ENCODE assay signal across 20 cellular contexts in genomic region chr1:112346802-112347350, GRCh38. TPM values are rescaled to one million over a fixed set of nuclear protein-coding genes. Genes with fewer than 3 reads are reported as not detected.
DNase-seq lines count a peak whose midpoint lies in the region; ATAC-seq and TF ChIP-seq lines count a peak whose summit lies in the region.
"Had no signal": no experiment of that assay in that cellular context is flagged by ENCODE, and none has a peak within 500 bp of the region (broad histone marks: within the 10 kb centered on the region; RNA-seq: fewer than 3 reads in every experiment).

No MANE protein-coding gene starts in this region.

- 0 out of 2 replicates have a peak, but pooled peaks cover 3% of the 10 kb centered on the region for H3K36me3 ChIP-seq in GM23338 (ENCODE audit: insufficient read depth)
- no peaks in the 10 kb centered on the region for H3K36me3 ChIP-seq in ectodermal cell (ENCODE audit: control insufficient read depth, insufficient read depth, low read length)
- no peaks in the 10 kb centered on the region for H3K36me3 ChIP-seq in spleen
- H3K36me3 ChIP-seq in CD4-positive, alpha-beta memory T cell (ENCODE audit: insufficient read depth, low read length): no peaks in the 10 kb centered on the region
- H3K36me3 ChIP-seq: BLaER1 had no signal

- H3K4me3 ChIP-seq in GM23338 (no peak overlapping the region), ectodermal cell (ENCODE audit: insufficient read depth, low read depth, low read length) (no peak overlapping the region), spleen (no peak overlapping the region)
- no peak overlapping the region for H3K4me3 ChIP-seq in CD4-positive, alpha-beta memory T cell (ENCODE audit: low read length in 2 of 2)
- H3K4me3 ChIP-seq: BLaER1 had no signal

- H3K4me3 Mint-ChIP-seq in GM23338 (no peak overlapping the region), nephron progenitor cell (no peak overlapping the region)
- no peak overlapping the region for H3K4me3 Mint-ChIP-seq in CD4-positive, alpha-beta memory T cell
- H3K4me3 Mint-ChIP-seq: CD14-positive monocyte; CD8-positive, alpha-beta T cell; HFFc6 had no signal

- H3K4me2 ChIP-seq in GM23338: no peak overlapping the region
- H3K4me2 ChIP-seq: BLaER1 had no signal

- H3K79me2 ChIP-seq in GM23338 (replicated peaks; ENCODE audit: insufficient read depth): no peaks in the 10 kb centered on the region

- no peak for TF ChIP-seq POLR2A in spleen (IDR thresholded peaks at IDR 0.05)

- H4K20me1 ChIP-seq in GM23338 (replicated peaks; ENCODE audit: insufficient read depth): no peaks in the 10 kb centered on the region
- H4K20me1 ChIP-seq: BLaER1 had no signal

- H3K9me3 Mint-ChIP-seq in GM23338: peaks cover 12% of the 10 kb centered on the region
- peaks cover 24% of the 10 kb centered on the region for H3K9me3 Mint-ChIP-seq in nephron progenitor cell
- H3K9me3 Mint-ChIP-seq in CD4-positive, alpha-beta memory T cell: peaks cover 2 to 25% (median 13%) of the 10 kb centered on the region in 8 donors

- H3K36me3 Mint-ChIP-seq in GM23338 (ENCODE audit: low read depth) (peaks cover 7% of the 10 kb centered on the region), nephron progenitor cell (ENCODE audit: low read depth) (peaks cover 9% of the 10 kb centered on the region)
- H3K36me3 Mint-ChIP-seq in CD4-positive, alpha-beta memory T cell: peaks cover 0 to 3% of the 10 kb centered on the region in 2 donors
- H3K36me3 Mint-ChIP-seq: CD14-positive monocyte; CD8-positive, alpha-beta T cell had no signal

- DNase-seq in GM23338 (ENCODE audit: low spot score) (no peak), nephron progenitor cell (no peak), spleen (peak; percentile 32), Right ventricle myocardium inferior (ENCODE audit: missing footprints) (no peak)
- no peak for DNase-seq in stimulated activated CD4-positive, alpha-beta T cell treated with anti-CD3 and anti-CD28 coated beads, Interleukin-2, amount 100 ng/mL, for 24 hours
- no peak for DNase-seq in CD4-positive, alpha-beta memory T cell
- DNase-seq: 8988T; CD8-positive, alpha-beta T cell; COR-L47; DMS 273 treated with DMSO at 0.1 percent for 48 hours; GDM1; GOT3; H7; HFFc6 had no signal

- H3K4me1 ChIP-seq in GM23338 (ENCODE audit: insufficient read depth): no peaks in the 10 kb centered on the region
- H3K4me1 ChIP-seq in ectodermal cell (ENCODE audit: control insufficient read depth, insufficient read depth, low read length): peaks cover 9% of the 10 kb centered on the region
- H3K4me1 ChIP-seq in spleen: peaks cover 0 to 12% (median 5%) of the 10 kb centered on the region in 6 donors
- peaks cover 9% of the 10 kb centered on the region for H3K4me1 ChIP-seq in CD4-positive, alpha-beta memory T cell (ENCODE audit: insufficient read depth, low read length)

- H3K9me2 ChIP-seq in GM23338 (ENCODE audit: insufficient read depth): no peaks in the 10 kb centered on the region

- POLR2A ChIA-PET in CD4-positive, alpha-beta memory T cell (lab: Charles Lee; ENCODE audit: partially characterized antibody): no interaction called here

- CTCF ChIA-PET in CD4-positive, alpha-beta memory T cell (lab: Charles Lee; ENCODE audit: partially characterized antibody): interaction anchor here (1.1 to 1.4 kb wide), 2 partner anchors 10 to 11 kb away, joined by 3 to 6 read pairs; no protein-coding TSS in a partner anchor

- H3K27me3 Mint-ChIP-seq in GM23338 (ENCODE audit: insufficient read depth, low read depth, poor library complexity) (no peaks in the 10 kb centered on the region), nephron progenitor cell (ENCODE audit: low read depth, poor library complexity) (peaks cover 7% of the 10 kb centered on the region)
- peaks cover 3 to 10% of the 10 kb centered on the region in 2 donors for H3K27me3 Mint-ChIP-seq in CD4-positive, alpha-beta memory T cell

- ATAC-seq in GM23338: no peak
- no peak for ATAC-seq in Right ventricle myocardium inferior
- no peak for ATAC-seq in HG03342 (IDR thresholded peaks at IDR 0.05; ENCODE audit: unreplicated experiment)
- ATAC-seq: CD8-positive, alpha-beta T cell; HCT116; HepG2 had no signal

- H3K27ac ChIP-seq in GM23338 (ENCODE audit: low read depth) (no peak overlapping the region), ectodermal cell (ENCODE audit: insufficient read depth, low read depth, low read length, poor library complexity, severe bottlenecking) (peak overlapping the region; percentile 40), spleen (peak overlapping the region in 1 of 8 donors; percentile 24)
- H3K27ac ChIP-seq in CD4-positive, alpha-beta memory T cell (ENCODE audit: low read depth, low read length): no peak overlapping the region
- H3K27ac ChIP-seq: BLaER1 had no signal

- no peaks in the 10 kb centered on the region for H3K27me3 ChIP-seq in GM23338 (ENCODE audit: insufficient read depth)
- no peaks in the 10 kb centered on the region for H3K27me3 ChIP-seq in ectodermal cell (ENCODE audit: control insufficient read depth, insufficient read depth, low read length, poor library complexity, severe bottlenecking)
- H3K27me3 ChIP-seq in spleen (replicated peaks in 1 of 7): peaks cover 0 to 6% (median 0%) of the 10 kb centered on the region in 7 donors
- H3K27me3 ChIP-seq in CD4-positive, alpha-beta memory T cell (ENCODE audit: insufficient read depth, low read length): peaks cover 3% of the 10 kb centered on the region
- H3K27me3 ChIP-seq: BLaER1 had no signal

- H3F3A ChIP-seq in GM23338 (replicated peaks; ENCODE audit: low read depth): no peaks in the 10 kb centered on the region

- TF ChIP-seq CTCF in GM23338 (conservative IDR thresholded peaks at IDR 0.05; ENCODE audit: low read depth in 2 of 2) (no peak), nephron progenitor cell (IDR thresholded peaks at IDR 0.05) (no peak), spleen (IDR thresholded peaks at IDR 0.05 in 8 of 11, conservative IDR thresholded peaks at IDR 0.05 in 3 of 11) (no peak)

- H3K27ac Mint-ChIP-seq in GM23338 (no peak overlapping the region), nephron progenitor cell (peak overlapping the region; percentile 53)
- peak overlapping the region in 1 of 7 donors; percentile 21 for H3K27ac Mint-ChIP-seq in CD4-positive, alpha-beta memory T cell
- H3K27ac Mint-ChIP-seq: CD14-positive monocyte; CD8-positive, alpha-beta T cell; HFFc6 had no signal

- WGBS in ectodermal cell, 2 experiments: 85% methylated on average over 3 of the region's 3 CpGs
- WGBS in spleen, 5 donors: 59 to 79% (median 77%) methylated on average over 3 of the region's 3 CpGs

- H2AFZ ChIP-seq in GM23338: 0 out of 2 replicates have a peak overlapping the region, but pooled peaks have one; percentile 38

- H3K4me1 Mint-ChIP-seq in GM23338: no peaks in the 10 kb centered on the region
- peaks cover 28% of the 10 kb centered on the region for H3K4me1 Mint-ChIP-seq in nephron progenitor cell
- H3K4me1 Mint-ChIP-seq in CD4-positive, alpha-beta memory T cell: peaks cover 11 to 17% (median 16%) of the 10 kb centered on the region in 4 donors
- H3K4me1 Mint-ChIP-seq: CD14-positive monocyte had no signal

- intact Hi-C loops in spleen (cut with DNase I; ENCODE audit: low total_unique reads) (no loop called here), Right ventricle myocardium inferior (cut with DNase I) (no loop called here)
- intact Hi-C loops in CD4-positive, alpha-beta memory T cell (cut with micrococcal nuclease): no loop called here

- H3K9me3 ChIP-seq in ectodermal cell (ENCODE audit: control insufficient read depth, low read length) (no peaks in the 10 kb centered on the region), spleen (peaks cover 0 to 23% (median 16%) of the 10 kb centered on the region in 8 donors)
- H3K9me3 ChIP-seq in CD4-positive, alpha-beta memory T cell (ENCODE audit: control insufficient read depth in 1 of 2, low read length in 2 of 2): no peaks in the 10 kb centered on the region

TF ChIP-seq in GM23338, 12 proteins besides CTCF, POLR2A, EP300 and RAD21:
- TF ChIP-seq STAT1 (IDR thresholded peaks at IDR 0.05; ENCODE audit: unreplicated experiment): no peak

RNA-seq across cellular contexts. Expression of gene CTTNBP2NL, which starts 49.1 kb away (rescaled TPM):
- total RNA-seq in GM23338 (2014; rRNA removed; shearing (Covaris generic)): 13.3 and 18.5 TPM in 2 replicates
- polyA plus RNA-seq in GM23338 (2016; fragmentation: Nextera tagmentation; extraction: Ambion mirVana) (28.9 and 31.0 TPM in 2 replicates), spleen (1 to 10 TPM; 1.9 to 4.6 (median 2.5) TPM)
- 30.1 TPM for polyA plus RNA-seq in ectodermal cell (2013, experiment 1 of 4)
- 33.8 TPM for polyA plus RNA-seq in ectodermal cell (2013, experiment 2 of 4)
- 18.6 TPM for polyA plus RNA-seq in ectodermal cell (2013, experiment 3 of 4)
- 21.7 TPM for polyA plus RNA-seq in ectodermal cell (2013, experiment 4 of 4)
- total RNA-seq in spleen (10 to 100 TPM; 15.3 to 48.1 (median 27.5) TPM), Right ventricle myocardium inferior (12.5 TPM)
- under 1 TPM; 0.47 to 0.84 TPM for total RNA-seq in CD4-positive, alpha-beta memory T cell
- polyA plus RNA-seq in CD4-positive, alpha-beta memory T cell: under 1 TPM in 1 of 2 donors, not detected in 1; 0.24 TPM
- total RNA-seq: CD8-positive, alpha-beta T cell had no signal
